ENCODE assay signal across 12 cellular contexts in genomic region chr18:59876310-59876626, GRCh38. TPM values are rescaled to one million over a fixed set of nuclear protein-coding genes. Genes with fewer than 3 reads are reported as not detected.
DNase-seq lines count a peak whose midpoint lies in the region; ATAC-seq and TF ChIP-seq lines count a peak whose summit lies in the region.
"Had no signal": no experiment of that assay in that cellular context is flagged by ENCODE, and none has a peak within 500 bp of the region (broad histone marks: within the 10 kb centered on the region; RNA-seq: fewer than 3 reads in every experiment).

No MANE protein-coding gene starts in this region.

- no peak for TF ChIP-seq CTCF in GM12864 (IDR thresholded peaks at IDR 0.05; ENCODE audit: low read depth, low read length, missing control alignments)
- no peak for TF ChIP-seq CTCF in PC-9 (conservative IDR thresholded peaks at IDR 0.05)

- H3K79me2 ChIP-seq in PC-9 (ENCODE audit: low read depth) = no peaks in the 10 kb centered on the region

- H3K4me3 ChIP-seq in GM12864 (ENCODE audit: low read depth, low read length) (no peak overlapping the region; the same call in 1 of the 2 replicates), PC-9 (no peak overlapping the region)
- H3K4me3 ChIP-seq: prostate gland, SJCRH30 had no signal

- peak overlapping the region in 3 of 4 donors; percentile 1 to 75 (median 22) for H3K4me3 Mint-ChIP-seq in IgD-negative memory B cell
- H3K4me3 Mint-ChIP-seq: CD14-positive monocyte had no signal

- no peaks in the 10 kb centered on the region for H4K20me1 ChIP-seq in PC-9 (ENCODE audit: insufficient read depth)

- no peaks in the 10 kb centered on the region for H3K9me2 ChIP-seq in PC-9 (ENCODE audit: insufficient read depth)

- H3K4me2 ChIP-seq in PC-9 = no peak overlapping the region

- no peaks in the 10 kb centered on the region for H3K36me3 ChIP-seq in PC-9 (ENCODE audit: low read depth)
- H3K36me3 ChIP-seq: prostate gland, SJCRH30 had no signal

- ATAC-seq in GM19395 (IDR thresholded peaks at IDR 0.05; ENCODE audit: unreplicated experiment) = peak; percentile 71
- ATAC-seq in HG02884 (IDR thresholded peaks at IDR 0.05; ENCODE audit: unreplicated experiment) = peak; percentile 66
- no peak for ATAC-seq in esophagus mucosa

- H3K27me3 ChIP-seq in PC-9 (ENCODE audit: insufficient read depth, low read depth) = no peaks in the 10 kb centered on the region
- H3K27me3 ChIP-seq: SJCRH30 had no signal

- intact Hi-C loops in PC-9 (cut with micrococcal nuclease; ENCODE audit: unreplicated experiment) = no loop called here

- H3F3A ChIP-seq in PC-9 (ENCODE audit: insufficient read depth, low read depth) = peaks cover 11% of the 10 kb centered on the region

- no peak overlapping the region; the same call in 1 of the 2 replicates for H3K27ac ChIP-seq in PC-9
- H3K27ac ChIP-seq: prostate gland, SJCRH30 had no signal

- no peaks in the 10 kb centered on the region for H3K36me3 Mint-ChIP-seq in IgD-negative memory B cell
- H3K36me3 Mint-ChIP-seq: CD14-positive monocyte had no signal

- CTCF ChIA-PET in PC-9 (lab: Charles Lee) = no interaction called here

- H3K27ac Mint-ChIP-seq in IgD-negative memory B cell = peak overlapping the region in 2 of 3 donors; percentile 23 to 78

- BruUV-seq in PC-9 (replicated peaks; lab: Mats Ljungman, UMichigan) = no TSS peak

- peak; percentile 69 for DNase-seq in GM12864 (ENCODE audit: low read depth)
- no peak for DNase-seq in PC-9
- no peak for DNase-seq in kidney glomerular epithelial cell (lab: John Stamatoyannopoulos, UW)
- DNase-seq in NCI-H1092 (lab: John Stamatoyannopoulos, UW) = no peak
- DNase-seq: kidney, SJCRH30 had no signal

- H2AFZ ChIP-seq in PC-9 = no peak overlapping the region

- H3K9me3 Mint-ChIP-seq in IgD-negative memory B cell = no peaks in the 10 kb centered on the region

- peaks cover 10 to 19% (median 17%) of the 10 kb centered on the region in 3 donors for H3K4me1 Mint-ChIP-seq in IgD-negative memory B cell

- H3K4me1 ChIP-seq in PC-9 (replicated peaks; ENCODE audit: insufficient read depth) = peaks cover 27% of the 10 kb centered on the region
- H3K4me1 ChIP-seq: prostate gland, SJCRH30 had no signal

- POLR2A ChIA-PET in PC-9 (lab: Charles Lee; ENCODE audit: unreplicated experiment) = no interaction called here

- H3K27me3 Mint-ChIP-seq in IgD-negative memory B cell = peaks cover 2% of the 10 kb centered on the region

- H3K9me3 ChIP-seq in PC-9 (ENCODE audit: insufficient read depth, low read depth) = no peaks in the 10 kb centered on the region
- H3K9me3 ChIP-seq: prostate gland, SJCRH30 had no signal

RNA-seq across cellular contexts. Expression of gene PMAIP1, which starts 23.5 kb away (rescaled TPM):
- 89.4 TPM for polyA plus RNA-seq in IgD-negative memory B cell
- total RNA-seq in PC-9 (2021) (16.5 and 17.0 TPM in 2 replicates), esophagus mucosa (11.6 TPM)
